Comparison of ENCODE assay signal across 32 cellular contexts in the genomic region with DNA sequence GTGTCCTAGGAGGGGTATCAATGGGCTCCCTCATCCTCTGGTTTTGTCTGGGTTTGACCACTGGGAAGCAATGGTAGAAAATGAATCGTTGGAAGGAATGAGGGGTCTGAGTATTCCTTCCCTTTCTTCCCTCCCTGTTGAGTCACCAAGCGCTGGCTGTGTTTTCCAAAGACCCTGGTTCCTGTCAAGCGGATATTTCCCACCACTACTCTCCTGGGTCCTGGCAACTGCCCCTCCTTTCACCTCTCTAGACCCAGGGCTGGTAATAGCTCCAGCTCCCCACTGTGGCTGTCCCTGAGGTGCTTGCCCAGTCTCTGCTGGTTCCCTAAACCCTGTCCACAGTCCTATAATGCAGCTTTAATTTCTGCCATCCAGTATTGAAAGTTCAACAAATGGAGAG. TPM values are rescaled to one million over a fixed set of nuclear protein-coding genes. Genes with fewer than 3 reads are reported as not detected.
"Had no signal": no experiment of that assay in that cellular context is flagged by ENCODE, and none has a peak within 500 bp of the region (broad histone marks: within the 10 kb centered on the region; RNA-seq: fewer than 3 reads in every experiment).

No MANE protein-coding gene starts in this region.

- H3K4me3 ChIP-seq: Peyer's patch, SJSA1 had no signal

- H3K4me3 Mint-ChIP-seq: activated CD4-positive, alpha-beta memory T cell treated with anti-CD3 and anti-CD28 coated beads, Interleukin-2, amount 10 ng/mL, durations not matched to agents 7 days and 5 days; activated CD4-positive, alpha-beta T cell treated with anti-CD3 and anti-CD28 coated beads for 36 hours; activated CD8-positive, alpha-beta memory T cell treated with anti-CD3 and anti-CD28 coated beads, Interleukin-2, amount 10 ng/mL, durations not matched to agents 7 days and 5 days; activated naive CD4-positive, alpha-beta T cell treated with anti-CD3 and anti-CD28 coated beads, Interleukin-2, amount 10 ng/mL, durations not matched to agents 7 days and 5 days; activated naive CD8-positive, alpha-beta T cell; activated naive CD8-positive, alpha-beta T cell treated with anti-CD3 and anti-CD28 coated beads, Interleukin-2, amount 50 U/mL, for 24 hours; brain; T-helper 1 cell treated with Interleukin-12 subunit alpha and Interleukin-12 subunit beta and Interleukin-4 antibody, amounts not matched to agents 30 μg/mL and 1 μg/mL, for 36 hours; T-helper 2 cell treated with Interferon-gamma antibody and Interleukin-4, amounts not matched to agents 5 μg/mL and 100 μg/mL, for 36 hours had no signal

- H3K4me1 Mint-ChIP-seq: activated CD4-positive, alpha-beta memory T cell treated with anti-CD3 and anti-CD28 coated beads, Interleukin-2, amount 10 ng/mL, durations not matched to agents 7 days and 5 days; activated CD4-positive, alpha-beta T cell treated with anti-CD3 and anti-CD28 coated beads for 36 hours; activated CD8-positive, alpha-beta memory T cell treated with anti-CD3 and anti-CD28 coated beads, Interleukin-2, amount 10 ng/mL, durations not matched to agents 7 days and 5 days; activated naive CD4-positive, alpha-beta T cell treated with anti-CD3 and anti-CD28 coated beads, Interleukin-2, amount 10 ng/mL, durations not matched to agents 7 days and 5 days; activated naive CD8-positive, alpha-beta T cell treated with anti-CD3 and anti-CD28 coated beads, Interleukin-2, amount 50 U/mL, for 24 hours had no signal

- H3K36me3 ChIP-seq: Peyer's patch, SJSA1 had no signal

- ATAC-seq: activated CD4-positive, alpha-beta T cell treated with anti-CD3 and anti-CD28 coated beads for 36 hours; activated CD4-positive, CD25-positive, alpha-beta regulatory T cell treated with anti-CD3 and anti-CD28 coated beads, Interleukin-2, amount 50 U/mL, for 24 hours; activated CD8-positive, alpha-beta memory T cell treated with anti-CD3 and anti-CD28 coated beads, Interleukin-2, amount 10 ng/mL, durations not matched to agents 7 days and 5 days; activated naive CD8-positive, alpha-beta T cell treated with anti-CD3 and anti-CD28 coated beads, Interleukin-2, amount 50 U/mL, for 24 hours; PC-3 had no signal

- H3K9me3 ChIP-seq: Peyer's patch, SJSA1, SK-N-SH had no signal

- H3K9me3 Mint-ChIP-seq: activated naive CD8-positive, alpha-beta T cell treated with anti-CD3 and anti-CD28 coated beads, Interleukin-2, amount 50 U/mL, for 24 hours; T-helper 1 cell treated with Interleukin-12 subunit alpha and Interleukin-12 subunit beta and Interleukin-4 antibody, amounts not matched to agents 30 μg/mL and 1 μg/mL, for 36 hours; T-helper 2 cell treated with Interferon-gamma antibody and Interleukin-4, amounts not matched to agents 5 μg/mL and 100 μg/mL, for 36 hours had no signal

- H3K36me3 Mint-ChIP-seq: activated CD8-positive, alpha-beta memory T cell treated with anti-CD3 and anti-CD28 coated beads, Interleukin-2, amount 10 ng/mL, durations not matched to agents 7 days and 5 days; activated naive CD4-positive, alpha-beta T cell treated with anti-CD3 and anti-CD28 coated beads, Interleukin-2, amount 10 ng/mL, durations not matched to agents 7 days and 5 days; activated naive CD8-positive, alpha-beta T cell; brain had no signal

- H3K27ac ChIP-seq: Peyer's patch, SJSA1 had no signal

- H3K27me3 ChIP-seq: Peyer's patch, SJSA1 had no signal

- DNase-seq: activated CD4-positive, alpha-beta memory T cell treated with anti-CD3 and anti-CD28 coated beads, Interleukin-2, amount 10 ng/mL, durations not matched to agents 7 days and 5 days; activated CD4-positive, alpha-beta T cell treated with anti-CD3 and anti-CD28 coated beads for 36 hours; activated CD8-positive, alpha-beta memory T cell treated with anti-CD3 and anti-CD28 coated beads for 24 hours; activated CD8-positive, alpha-beta memory T cell treated with anti-CD3 and anti-CD28 coated beads, Interleukin-2, amount 10 ng/mL, durations not matched to agents 7 days and 5 days; activated CD8-positive, alpha-beta memory T cell treated with anti-CD3 and anti-CD28 coated beads, Interleukin-2, amount 50 U/mL, for 48 hours; activated effector memory CD4-positive, alpha-beta T cell treated with Interleukin-2 at 50 U/mL for 16 hours; activated naive CD4-positive, alpha-beta T cell treated with anti-CD3 and anti-CD28 coated beads, Interleukin-2, amount 10 ng/mL, durations not matched to agents 7 days and 5 days; activated naive CD8-positive, alpha-beta T cell treated with anti-CD3 and anti-CD28 coated beads, Interleukin-2, amount 50 U/mL, for 24 hours; activated T-cell treated with anti-CD3 and anti-CD28 coated beads, Interleukin-2, amount 50 U/mL, for 48 hours; anterior cingulate cortex; central memory CD4-positive, alpha-beta T cell; MM.1S; MV-4-11; NCI-H1092; NCI-H1436 treated with DMSO at 0.1 percent for 48 hours; NCI-H1694 treated with DMSO at 0.1 percent for 48 hours; NCI-H2029; NCI-H510A; NCI-H526; NCI-H748 treated with DMSO at 0.1 percent for 48 hours; NK-92 treated with Interleukin-12 subunit alpha and Interleukin-12 subunit beta, amount 100 ng/mL, for 24 hours; PC-3; Peyer's patch; RPMI8226; SHP77 treated with DMSO at 0.1 percent for 48 hours; SK-N-SH had no signal

- H3K27ac Mint-ChIP-seq: activated CD4-positive, alpha-beta memory T cell treated with anti-CD3 and anti-CD28 coated beads, Interleukin-2, amount 10 ng/mL, durations not matched to agents 7 days and 5 days; activated CD4-positive, alpha-beta T cell treated with anti-CD3 and anti-CD28 coated beads for 36 hours; activated CD8-positive, alpha-beta memory T cell treated with anti-CD3 and anti-CD28 coated beads, Interleukin-2, amount 10 ng/mL, durations not matched to agents 7 days and 5 days; activated naive CD4-positive, alpha-beta T cell treated with anti-CD3 and anti-CD28 coated beads, Interleukin-2, amount 10 ng/mL, durations not matched to agents 7 days and 5 days; activated naive CD8-positive, alpha-beta T cell; activated naive CD8-positive, alpha-beta T cell treated with anti-CD3 and anti-CD28 coated beads, Interleukin-2, amount 50 U/mL, for 24 hours; brain; T-helper 1 cell treated with Interleukin-12 subunit alpha and Interleukin-12 subunit beta and Interleukin-4 antibody, amounts not matched to agents 30 μg/mL and 1 μg/mL, for 36 hours; T-helper 2 cell treated with Interferon-gamma antibody and Interleukin-4, amounts not matched to agents 5 μg/mL and 100 μg/mL, for 36 hours had no signal

- H3K4me1 ChIP-seq: Peyer's patch, SJSA1 had no signal

RNA-seq across cellular contexts. Expression of gene SMIM43, which starts 22.2 kb away (rescaled TPM):
- total RNA-seq: activated CD4-positive, alpha-beta memory T cell treated with anti-CD3 and anti-CD28 coated beads, Interleukin-2, amount 10 ng/mL, durations not matched to agents 7 days and 5 days; activated CD4-positive, alpha-beta T cell treated with anti-CD3 and anti-CD28 coated beads for 36 hours; PC-3; Peyer's patch had no signal
